21 cellular contexts compared by ENCODE assay signal in genomic region chr20:38116409-38117165, GRCh38. TPM values are rescaled to one million over a fixed set of nuclear protein-coding genes. Genes with fewer than 3 reads are reported as not detected.
"Had no signal": no experiment of that assay in that cellular context is flagged by ENCODE, and none has a peak within 500 bp of the region (broad histone marks: within the 10 kb centered on the region; RNA-seq: fewer than 3 reads in every experiment).

No MANE protein-coding gene starts in this region.

- H3K9me3 ChIP-seq: right atrium auricular region, tibial artery had no signal

- H3K36me3 ChIP-seq: right atrium auricular region, tibial artery had no signal

- H3K27ac ChIP-seq: hepatocyte, right atrium auricular region, tibial artery had no signal

- H3K27me3 Mint-ChIP-seq: activated naive CD8-positive, alpha-beta T cell treated with anti-CD3 and anti-CD28 coated beads, Interleukin-2, amount 50 U/mL, for 24 hours; dendritic cell treated with granulocyte-macrophage colony-stimulating factor and Interleukin-4, amounts not matched to agents 40 ng/mL and 50 ng/mL, for 4 days; progenitor cell of endocrine pancreas had no signal

- H3K36me3 Mint-ChIP-seq: activated naive CD4-positive, alpha-beta T cell treated with anti-CD3 and anti-CD28 coated beads, Interleukin-2, amount 10 ng/mL, durations not matched to agents 7 days and 5 days had no signal

- H3K4me1 Mint-ChIP-seq: activated naive CD8-positive, alpha-beta T cell treated with anti-CD3 and anti-CD28 coated beads, Interleukin-2, amount 50 U/mL, for 24 hours had no signal

- H3K27ac Mint-ChIP-seq: activated CD4-positive, alpha-beta T cell treated with anti-CD3 and anti-CD28 coated beads, Interleukin-2, amount 10 ng/mL, durations not matched to agents 7 days and 5 days; activated CD8-positive, alpha-beta T cell treated with anti-CD3 and anti-CD28 coated beads, Interleukin-2, amount 10 ng/mL, durations not matched to agents 7 days and 5 days; activated naive CD4-positive, alpha-beta T cell treated with anti-CD3 and anti-CD28 coated beads, Interleukin-2, amount 10 ng/mL, durations not matched to agents 7 days and 5 days; activated naive CD8-positive, alpha-beta T cell treated with anti-CD3 and anti-CD28 coated beads, Interleukin-2, amount 50 U/mL, for 24 hours; dendritic cell treated with granulocyte-macrophage colony-stimulating factor and Interleukin-4, amounts not matched to agents 40 ng/mL and 50 ng/mL, for 4 days; progenitor cell of endocrine pancreas; T-helper 1 cell treated with Interleukin-12 subunit alpha and Interleukin-12 subunit beta and Interleukin-4 antibody, amounts not matched to agents 30 μg/mL and 1 μg/mL, for 36 hours had no signal

- H3K79me2 ChIP-seq: hepatocyte had no signal

- H3K9me3 Mint-ChIP-seq: activated CD4-positive, alpha-beta T cell treated with anti-CD3 and anti-CD28 coated beads, Interleukin-2, amount 10 ng/mL, durations not matched to agents 7 days and 5 days; activated naive CD4-positive, alpha-beta T cell treated with anti-CD3 and anti-CD28 coated beads, Interleukin-2, amount 10 ng/mL, durations not matched to agents 7 days and 5 days; activated naive CD8-positive, alpha-beta T cell treated with anti-CD3 and anti-CD28 coated beads, Interleukin-2, amount 50 U/mL, for 24 hours; activated T-cell treated with anti-CD3 and anti-CD28 coated beads, Interleukin-2, amount 50 U/mL, for 4 hours; dendritic cell treated with granulocyte-macrophage colony-stimulating factor and Interleukin-4, amounts not matched to agents 40 ng/mL and 50 ng/mL, for 4 days; T-helper 1 cell treated with Interleukin-12 subunit alpha and Interleukin-12 subunit beta and Interleukin-4 antibody, amounts not matched to agents 30 μg/mL and 1 μg/mL, for 36 hours had no signal

- FAIRE-seq: urothelium cell line had no signal

- H2AFZ ChIP-seq: hepatocyte had no signal

- H3K4me2 ChIP-seq: hepatocyte had no signal

- H3K4me3 Mint-ChIP-seq: activated CD4-positive, alpha-beta T cell treated with anti-CD3 and anti-CD28 coated beads, Interleukin-2, amount 10 ng/mL, durations not matched to agents 7 days and 5 days; activated CD8-positive, alpha-beta T cell treated with anti-CD3 and anti-CD28 coated beads, Interleukin-2, amount 10 ng/mL, durations not matched to agents 7 days and 5 days; activated naive CD4-positive, alpha-beta T cell treated with anti-CD3 and anti-CD28 coated beads, Interleukin-2, amount 10 ng/mL, durations not matched to agents 7 days and 5 days; activated naive CD8-positive, alpha-beta T cell treated with anti-CD3 and anti-CD28 coated beads, Interleukin-2, amount 50 U/mL, for 24 hours; activated T-cell treated with anti-CD3 and anti-CD28 coated beads, Interleukin-2, amount 50 U/mL, for 4 hours; dendritic cell treated with granulocyte-macrophage colony-stimulating factor and Interleukin-4, amounts not matched to agents 40 ng/mL and 50 ng/mL, for 4 days; T-helper 1 cell treated with Interleukin-12 subunit alpha and Interleukin-12 subunit beta and Interleukin-4 antibody, amounts not matched to agents 30 μg/mL and 1 μg/mL, for 36 hours had no signal

- H3K4me3 ChIP-seq: hepatocyte, lung, right atrium auricular region, tibial artery had no signal

- H3K27me3 ChIP-seq: hepatocyte, right atrium auricular region, tibial artery had no signal

- DNase-seq: activated CD4-positive, alpha-beta T cell treated with anti-CD3 and anti-CD28 coated beads, Interleukin-2, amount 10 ng/mL, durations not matched to agents 7 days and 5 days; activated CD8-positive, alpha-beta T cell treated with anti-CD3 and anti-CD28 coated beads, Interleukin-2, amount 10 ng/mL, durations not matched to agents 7 days and 5 days; activated effector memory CD4-positive, alpha-beta T cell treated with Interleukin-2 at 50 U/mL for 16 hours; activated naive CD4-positive, alpha-beta T cell treated with anti-CD3 and anti-CD28 coated beads, Interleukin-2, amount 10 ng/mL, durations not matched to agents 7 days and 5 days; activated naive CD8-positive, alpha-beta T cell treated with anti-CD3 and anti-CD28 coated beads, Interleukin-2, amount 50 U/mL, for 24 hours; activated T-cell treated with anti-CD3 and anti-CD28 coated beads, Interleukin-2, amount 50 U/mL, for 4 hours; aorta; effector CD8-positive, alpha-beta T cell; islet precursor cell; stimulated activated CD4-positive, alpha-beta T cell treated with anti-CD3 and anti-CD28 coated beads, Interleukin-2, amount 100 ng/mL, for 24 hours; stimulated activated naive CD8-positive, alpha-beta T cell treated with anti-CD3 and anti-CD28 coated beads, Interleukin-15, Interleukin-2, amounts not matched to agents 100 U/mL and 50 U/mL, for 24 hours; substantia nigra; tibial artery had no signal

RNA-seq across cellular contexts. Expression of gene TGM2, which starts 48.5 kb away (rescaled TPM):
- polyA plus RNA-seq: neural cell had no signal
